Comparison of ENCODE assay signal across 8 cellular contexts in the genomic region with DNA sequence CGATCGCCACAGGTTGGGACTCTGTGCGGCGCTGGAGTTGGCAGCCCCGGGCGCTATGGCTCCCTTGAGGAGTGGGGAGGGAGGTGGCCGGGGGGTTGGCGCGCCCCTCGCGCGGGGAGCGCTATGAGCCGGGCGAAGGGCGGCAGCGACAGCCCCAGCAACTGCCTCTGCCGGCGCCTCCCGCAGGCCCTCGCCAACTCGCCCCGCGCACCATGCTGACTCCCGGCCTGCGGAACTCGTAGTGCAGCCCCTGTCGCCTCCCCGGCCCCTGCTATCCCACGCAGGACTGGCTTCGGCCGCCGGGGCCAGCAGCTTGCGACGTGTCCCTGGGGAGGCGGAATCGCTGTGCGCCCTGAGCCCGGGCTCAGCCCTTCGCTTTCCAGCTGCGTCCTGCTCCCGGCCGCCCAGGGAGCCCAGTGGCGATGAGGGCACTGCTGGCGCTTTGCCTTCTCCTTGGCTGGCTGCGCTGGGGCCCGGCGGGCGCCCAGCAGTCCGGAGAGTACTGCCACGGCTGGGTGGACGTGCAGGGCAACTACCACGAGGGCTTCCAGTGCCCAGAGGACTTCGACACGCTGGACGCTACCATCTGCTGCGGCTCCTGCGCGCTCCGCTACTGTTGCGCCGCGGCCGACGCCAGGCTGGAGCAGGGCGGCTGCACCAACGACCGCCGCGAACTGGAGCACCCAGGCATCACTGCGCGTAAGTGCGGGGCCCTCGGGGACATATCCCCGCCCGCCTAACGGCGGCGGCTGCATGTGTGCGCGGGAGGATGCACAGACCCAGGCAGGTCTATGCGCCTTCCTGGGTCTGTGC. TPM values are rescaled to one million over a fixed set of nuclear protein-coding genes. Genes with fewer than 3 reads are reported as not detected.
A peak's percentile ranks its signal among the peaks of the same experiment; 100 is the strongest.
DNase-seq lines count a peak whose midpoint lies in the region; ATAC-seq lines count a peak whose summit lies in the region.

No MANE protein-coding gene starts in this region.

- H3K4me3 ChIP-seq in BLaER1 (peak overlapping the region; percentile 71), rectal smooth muscle tissue (ENCODE audit: low read length) (peak overlapping the region; percentile 64)

- peaks cover 25% of the 10 kb centered on the region for H3K4me1 Mint-ChIP-seq in activated CD8-positive, alpha-beta memory T cell treated with anti-CD3 and anti-CD28 coated beads, Interleukin-2, amount 10 ng/mL, durations not matched to agents 7 days and 5 days

- H3K9ac ChIP-seq in BLaER1, result peak overlapping the region; percentile 40; the same call in 1 of the 2 replicates
- no peak overlapping the region for H3K9ac ChIP-seq in rectal smooth muscle tissue (ENCODE audit: low read length)

- intact Hi-C loops in left cardiac atrium (cut with DNase I), result no loop called here

- H3K36me3 ChIP-seq in BLaER1 (no peaks in the 10 kb centered on the region), rectal smooth muscle tissue (ENCODE audit: control insufficient read depth, insufficient read depth, low read length) (no peaks in the 10 kb centered on the region)

- DNase-seq in activated CD8-positive, alpha-beta memory T cell treated with anti-CD3 and anti-CD28 coated beads, Interleukin-2, amount 10 ng/mL, durations not matched to agents 7 days and 5 days, result peak; percentile 47
- DNase-seq in left cardiac atrium (peak; percentile 41), putamen (ENCODE audit: low spot score) (no peak)
- DNase-seq in stimulated activated CD4-positive, alpha-beta T cell treated with anti-CD3 and anti-CD28 coated beads, Interleukin-4, amount 100 ng/mL, for 4 hours, result no peak

- no peak overlapping the region for H3K27ac ChIP-seq in BLaER1
- no peak overlapping the region for H3K27ac ChIP-seq in rectal smooth muscle tissue (ENCODE audit: low read depth, low read length)

- peaks cover 21% of the 10 kb centered on the region for H3K4me1 ChIP-seq in BLaER1
- H3K4me1 ChIP-seq in rectal smooth muscle tissue (ENCODE audit: control insufficient read depth, insufficient read depth, low read length), result no peaks in the 10 kb centered on the region

- H3K4me2 ChIP-seq in BLaER1, result peak overlapping the region; percentile 92

- no peaks in the 10 kb centered on the region for H3K9me3 Mint-ChIP-seq in activated CD8-positive, alpha-beta memory T cell treated with anti-CD3 and anti-CD28 coated beads, Interleukin-2, amount 10 ng/mL, durations not matched to agents 7 days and 5 days (ENCODE audit: low read depth)

- H4K20me1 ChIP-seq in BLaER1, result peaks cover 49% of the 10 kb centered on the region

- peak; percentile 41 for ATAC-seq in GM19035 (IDR thresholded peaks at IDR 0.05; ENCODE audit: unreplicated experiment)
- peak; percentile 46 for ATAC-seq in HG03354 (IDR thresholded peaks at IDR 0.05; ENCODE audit: poor library complexity, severe bottlenecking, unreplicated experiment)
- peak; percentile 67 for ATAC-seq in activated CD8-positive, alpha-beta memory T cell treated with anti-CD3 and anti-CD28 coated beads, Interleukin-2, amount 10 ng/mL, durations not matched to agents 7 days and 5 days
- ATAC-seq in left cardiac atrium, result peak; percentile 42 to 58

- H3K9me3 ChIP-seq in BLaER1, result no peaks in the 10 kb centered on the region

- no peak overlapping the region for H3K27ac Mint-ChIP-seq in activated CD8-positive, alpha-beta memory T cell treated with anti-CD3 and anti-CD28 coated beads, Interleukin-2, amount 10 ng/mL, durations not matched to agents 7 days and 5 days

- CTCF ChIA-PET in activated CD8-positive, alpha-beta memory T cell treated with anti-CD3 and anti-CD28 coated beads, Interleukin-2, amount 10 ng/mL, durations not matched to agents 7 days and 5 days (lab: Charles Lee), result interaction anchor here (0.9 to 2.3 kb wide), 2 partner anchors 26 to 122 kb away, joined by 3 to 7 read pairs; no protein-coding TSS in a partner anchor

- no peaks in the 10 kb centered on the region for H3K36me3 Mint-ChIP-seq in activated CD8-positive, alpha-beta memory T cell treated with anti-CD3 and anti-CD28 coated beads, Interleukin-2, amount 10 ng/mL, durations not matched to agents 7 days and 5 days

- H3K27me3 ChIP-seq in BLaER1, result peaks cover 73% of the 10 kb centered on the region
- peaks cover 13% of the 10 kb centered on the region for H3K27me3 ChIP-seq in rectal smooth muscle tissue (ENCODE audit: control insufficient read depth, insufficient read depth, low read length)

- H3K4me3 Mint-ChIP-seq in activated CD8-positive, alpha-beta memory T cell treated with anti-CD3 and anti-CD28 coated beads, Interleukin-2, amount 10 ng/mL, durations not matched to agents 7 days and 5 days, result peak overlapping the region; percentile 70

- H3K27me3 Mint-ChIP-seq in activated CD8-positive, alpha-beta memory T cell treated with anti-CD3 and anti-CD28 coated beads, Interleukin-2, amount 10 ng/mL, durations not matched to agents 7 days and 5 days, result peaks cover 78% of the 10 kb centered on the region

RNA-seq across cellular contexts. Expression of gene SHISA3, which starts 0.6 kb away (rescaled TPM):
- under 1 TPM; 0.35 to 0.61 TPM for total RNA-seq in activated CD8-positive, alpha-beta memory T cell treated with anti-CD3 and anti-CD28 coated beads, Interleukin-2, amount 10 ng/mL, durations not matched to agents 7 days and 5 days
- total RNA-seq in left cardiac atrium, result 1 to 10 TPM; 6.8 to 8.8 TPM

Comparison
In these comparisons a context has a peak if more than half of its experiments do, and no peak if none do; other contexts are left out.
1. DNase-seq: peak in activated CD8-positive, alpha-beta memory T cell treated with anti-CD3 and anti-CD28 coated beads, Interleukin-2, amount 10 ng/mL, durations not matched to agents 7 days and 5 days (single experiment) and left cardiac atrium (single experiment); none in putamen (single experiment) and stimulated activated CD4-positive, alpha-beta T cell treated with anti-CD3 and anti-CD28 coated beads, Interleukin-4, amount 100 ng/mL, for 4 hours (0 of 2).
2. RNA of gene SHISA3, which starts 0.6 kb away (total RNA-seq): 6.8 to 8.8 TPM in left cardiac atrium; 0.35 to 0.61 TPM in activated CD8-positive, alpha-beta memory T cell treated with anti-CD3 and anti-CD28 coated beads, Interleukin-2, amount 10 ng/mL, durations not matched to agents 7 days and 5 days; every median in the first group is over 4 times any median in the second.
3. Peak in every context shown above with its lines, with median percentiles within 50 percentile points of each other: ATAC-seq.